Comparison of ENCODE assay signal across 1 cellular context in the genomic region with DNA sequence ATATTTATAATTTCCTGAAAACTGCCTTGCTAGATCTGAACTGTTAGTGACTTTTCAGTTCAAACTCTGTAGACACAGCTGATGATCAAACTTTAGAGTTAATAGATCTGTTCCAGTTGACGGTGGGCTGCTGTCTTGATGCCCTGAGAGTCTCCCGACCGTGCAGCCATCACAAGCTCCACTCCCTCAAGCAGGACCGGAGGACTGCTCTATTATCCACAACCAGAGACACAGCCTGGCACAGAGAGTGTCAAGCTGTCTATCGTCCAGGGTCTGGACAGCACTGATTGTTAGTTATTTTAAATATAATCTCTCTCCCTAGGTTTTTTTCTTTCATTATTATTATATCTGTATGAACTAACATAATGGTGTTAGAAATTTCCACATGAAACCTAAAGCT.
TF ChIP-seq lines count a peak whose summit lies in the region.

No MANE protein-coding gene starts in this region.

TF ChIP-seq in HepG2, 621 proteins besides CTCF, POLR2A, EP300 and RAD21 (continued from another document):
- TF ChIP-seq DNMT1 (CRISPR knock-in tag; IDR thresholded peaks at IDR 0.05) (no peak), PRPF4 (IDR thresholded peaks at IDR 0.05; ENCODE audit: low read depth, low read length, poor library complexity, severe bottlenecking) (no peak), FOSL2 (CRISPR knock-in tag; IDR thresholded peaks at IDR 0.05) (no peak), KLF12 (CRISPR knock-in tag; IDR thresholded peaks at IDR 0.05; ENCODE audit: borderline replicate concordance) (no peak), IKZF4 (CRISPR knock-in tag; IDR thresholded peaks at IDR 0.05; ENCODE audit: borderline replicate concordance, low read depth, not compliant biosample characterization) (no peak), HDAC6 (IDR thresholded peaks at IDR 0.05; ENCODE audit: low read depth, low read length) (no peak), IKZF1 (IDR thresholded peaks at IDR 0.05) (no peak), ZC3H13 (CRISPR knock-in tag; IDR thresholded peaks at IDR 0.05) (no peak), ZSCAN30 (CRISPR knock-in tag; IDR thresholded peaks at IDR 0.05) (no peak), ZNF563 (CRISPR knock-in tag; IDR thresholded peaks at IDR 0.05) (no peak)
- TF ChIP-seq, protein P1, sequence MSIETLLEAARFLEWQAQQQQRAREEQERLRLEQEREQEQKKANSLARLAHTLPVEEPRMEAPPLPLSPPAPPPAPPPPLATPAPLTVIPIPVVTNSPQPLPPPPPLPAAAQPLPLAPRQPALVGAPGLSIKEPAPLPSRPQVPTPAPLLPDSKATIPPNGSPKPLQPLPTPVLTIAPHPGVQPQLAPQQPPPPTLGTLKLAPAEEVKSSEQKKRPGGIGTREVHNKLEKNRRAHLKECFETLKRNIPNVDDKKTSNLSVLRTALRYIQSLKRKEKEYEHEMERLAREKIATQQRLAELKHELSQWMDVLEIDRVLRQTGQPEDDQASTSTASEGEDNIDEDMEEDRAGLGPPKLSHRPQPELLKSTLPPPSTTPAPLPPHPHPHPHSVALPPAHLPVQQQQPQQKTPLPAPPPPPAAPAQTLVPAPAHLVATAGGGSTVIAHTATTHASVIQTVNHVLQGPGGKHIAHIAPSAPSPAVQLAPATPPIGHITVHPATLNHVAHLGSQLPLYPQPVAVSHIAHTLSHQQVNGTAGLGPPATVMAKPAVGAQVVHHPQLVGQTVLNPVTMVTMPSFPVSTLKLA (IDR thresholded peaks at IDR 0.05), result no peak
- TF ChIP-seq, protein P2, sequence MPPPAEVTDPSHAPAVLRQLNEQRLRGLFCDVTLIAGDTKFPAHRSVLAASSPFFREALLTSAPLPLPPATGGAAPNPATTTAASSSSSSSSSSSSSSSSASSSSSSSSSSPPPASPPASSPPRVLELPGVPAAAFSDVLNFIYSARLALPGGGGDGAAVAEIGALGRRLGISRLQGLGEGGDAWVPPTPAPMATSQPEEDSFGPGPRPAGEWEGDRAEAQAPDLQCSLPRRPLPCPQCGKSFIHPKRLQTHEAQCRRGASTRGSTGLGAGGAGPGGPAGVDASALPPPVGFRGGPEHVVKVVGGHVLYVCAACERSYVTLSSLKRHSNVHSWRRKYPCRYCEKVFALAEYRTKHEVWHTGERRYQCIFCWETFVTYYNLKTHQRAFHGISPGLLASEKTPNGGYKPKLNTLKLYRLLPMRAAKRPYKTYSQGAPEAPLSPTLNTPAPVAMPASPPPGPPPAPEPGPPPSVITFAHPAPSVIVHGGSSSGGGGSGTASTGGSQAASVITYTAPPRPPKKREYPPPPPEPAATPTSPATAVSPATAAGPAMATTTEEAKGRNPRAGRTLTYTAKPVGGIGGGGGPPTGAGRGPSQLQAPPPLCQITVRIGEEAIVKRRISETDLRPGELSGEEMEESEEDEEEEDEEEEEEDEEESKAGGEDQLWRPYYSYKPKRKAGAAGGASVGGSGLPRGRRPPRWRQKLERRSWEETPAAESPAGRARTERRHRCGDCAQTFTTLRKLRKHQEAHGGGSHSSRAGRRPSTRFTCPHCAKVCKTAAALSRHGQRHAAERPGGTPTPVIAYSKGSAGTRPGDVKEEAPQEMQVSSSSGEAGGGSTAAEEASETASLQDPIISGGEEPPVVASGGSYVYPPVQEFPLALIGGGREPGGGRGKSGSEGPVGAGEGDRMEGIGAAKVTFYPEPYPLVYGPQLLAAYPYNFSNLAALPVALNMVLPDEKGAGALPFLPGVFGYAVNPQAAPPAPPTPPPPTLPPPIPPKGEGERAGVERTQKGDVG (CRISPR knock-in tag; IDR thresholded peaks at IDR 0.05; ENCODE audit: borderline replicate concordance), result no peak
- TF ChIP-seq, protein P3, sequence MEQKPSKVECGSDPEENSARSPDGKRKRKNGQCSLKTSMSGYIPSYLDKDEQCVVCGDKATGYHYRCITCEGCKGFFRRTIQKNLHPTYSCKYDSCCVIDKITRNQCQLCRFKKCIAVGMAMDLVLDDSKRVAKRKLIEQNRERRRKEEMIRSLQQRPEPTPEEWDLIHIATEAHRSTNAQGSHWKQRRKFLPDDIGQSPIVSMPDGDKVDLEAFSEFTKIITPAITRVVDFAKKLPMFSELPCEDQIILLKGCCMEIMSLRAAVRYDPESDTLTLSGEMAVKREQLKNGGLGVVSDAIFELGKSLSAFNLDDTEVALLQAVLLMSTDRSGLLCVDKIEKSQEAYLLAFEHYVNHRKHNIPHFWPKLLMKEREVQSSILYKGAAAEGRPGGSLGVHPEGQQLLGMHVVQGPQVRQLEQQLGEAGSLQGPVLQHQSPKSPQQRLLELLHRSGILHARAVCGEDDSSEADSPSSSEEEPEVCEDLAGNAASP (CRISPR knock-in tag; IDR thresholded peaks at IDR 0.05; ENCODE audit: borderline replicate concordance), result no peak
- TF ChIP-seq, protein P4, sequence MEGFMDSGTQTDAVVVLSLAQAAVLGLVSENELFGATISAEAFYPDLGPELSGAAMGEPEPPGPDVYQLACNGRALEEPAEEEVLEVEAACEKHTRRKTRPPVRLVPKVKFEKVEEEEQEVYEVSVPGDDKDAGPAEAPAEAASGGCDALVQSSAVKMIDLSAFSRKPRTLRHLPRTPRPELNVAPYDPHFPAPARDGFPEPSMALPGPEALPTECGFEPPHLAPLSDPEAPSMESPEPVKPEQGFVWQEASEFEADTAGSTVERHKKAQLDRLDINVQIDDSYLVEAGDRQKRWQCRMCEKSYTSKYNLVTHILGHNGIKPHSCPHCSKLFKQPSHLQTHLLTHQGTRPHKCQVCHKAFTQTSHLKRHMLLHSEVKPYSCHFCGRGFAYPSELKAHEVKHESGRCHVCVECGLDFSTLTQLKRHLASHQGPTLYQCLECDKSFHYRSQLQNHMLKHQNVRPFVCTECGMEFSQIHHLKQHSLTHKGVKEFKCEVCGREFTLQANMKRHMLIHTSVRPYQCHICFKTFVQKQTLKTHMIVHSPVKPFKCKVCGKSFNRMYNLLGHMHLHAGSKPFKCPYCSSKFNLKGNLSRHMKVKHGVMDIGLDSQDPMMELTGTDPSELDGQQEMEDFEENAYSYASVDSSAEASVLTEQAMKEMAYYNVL (CRISPR knock-in tag; IDR thresholded peaks at IDR 0.05; ENCODE audit: borderline replicate concordance), result no peak
